In the genomic region with DNA sequence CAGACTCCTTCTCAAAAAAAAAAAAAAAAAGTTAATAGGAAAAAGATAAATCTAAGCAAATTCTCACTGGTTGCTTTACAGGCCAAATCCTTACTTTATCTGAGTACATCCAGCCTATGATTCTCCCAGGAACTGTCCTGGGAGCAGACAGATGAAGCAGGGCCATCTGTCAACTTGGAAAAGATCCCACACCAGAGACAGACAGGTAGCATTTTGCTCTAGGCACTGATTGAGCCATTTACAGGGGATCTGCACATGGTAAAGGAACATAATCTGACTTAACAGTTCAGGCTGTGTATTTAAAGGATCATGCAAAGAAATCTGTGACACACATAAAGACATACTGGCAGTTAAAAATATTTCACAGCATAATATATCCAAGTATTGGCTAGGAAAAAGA, we compare ENCODE assay signal across 13 cellular contexts.
"Had no signal": no experiment of that assay in that cellular context is flagged by ENCODE, and none has a peak within 500 bp of the region (broad histone marks: within the 10 kb centered on the region; RNA-seq: fewer than 3 reads in every experiment).

No MANE protein-coding gene starts in this region.

- DNase-seq: activated CD4-positive, alpha-beta T cell treated with anti-CD3 and anti-CD28 coated beads, Interleukin-2, amount 10 ng/mL, durations not matched to agents 24 days and 14 days; activated CD8-positive, alpha-beta T cell treated with anti-CD3 and anti-CD28 coated beads for 36 hours; activated naive CD4-positive, alpha-beta T cell; activated naive CD8-positive, alpha-beta T cell treated with anti-CD3 and anti-CD28 coated beads for 36 hours; activated T-cell treated with anti-CD3 and anti-CD28 coated beads, Interleukin-2, amount 50 U/mL, for 1 hour; amniotic stem cell; effector memory CD8-positive, alpha-beta T cell; left ventricle myocardium superior; nephron progenitor cell; stimulated activated CD4-positive, alpha-beta T cell treated with anti-CD3 and anti-CD28 coated beads, Interleukin-12 subunit alpha, Interleukin-12 subunit beta, amount 100 ng/mL, for 4 hours; stimulated activated CD4-positive, alpha-beta T cell treated with anti-CD3 and anti-CD28 coated beads, Interleukin-1b, Interleukin-23, amount 100 ng/mL, for 48 hours; stimulated activated naive CD8-positive, alpha-beta T cell treated with anti-CD3 and anti-CD28 coated beads, Interleukin-15, Interleukin-2, amounts not matched to agents 100 U/mL and 50 U/mL, for 24 hours; uterus had no signal
